In the genomic region with DNA sequence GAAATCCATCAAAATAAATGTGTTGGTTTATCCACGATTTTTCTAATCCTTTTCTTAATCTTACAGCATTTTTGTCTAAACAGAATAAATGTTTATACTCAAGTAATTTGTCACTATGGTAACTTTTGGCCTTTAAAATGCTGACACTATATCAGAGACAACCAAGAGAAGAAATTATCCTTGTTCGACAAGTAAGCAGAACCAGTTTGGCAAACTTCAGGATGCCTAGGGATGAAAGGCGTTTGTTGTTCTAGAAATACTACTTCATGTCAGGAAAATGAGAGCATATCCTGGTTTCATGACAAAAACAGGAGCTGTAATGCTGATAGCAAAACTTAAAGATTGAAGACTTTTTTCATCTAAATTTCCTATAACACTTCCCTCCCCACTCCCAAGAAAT, we compare ENCODE assay signal across 23 cellular contexts.
A peak's percentile ranks its signal among the peaks of the same experiment; 100 is the strongest.
DNase-seq lines count a peak whose midpoint lies in the region; ATAC-seq and TF ChIP-seq lines count a peak whose summit lies in the region.
"Had no signal": no experiment of that assay in that cellular context is flagged by ENCODE, and none has a peak within 500 bp of the region (broad histone marks: within the 10 kb centered on the region; RNA-seq: fewer than 3 reads in every experiment).

No MANE protein-coding gene starts in this region.

- TF ChIP-seq EP300 in suprapubic skin (IDR thresholded peaks at IDR 0.05), result no peak

- H3K27ac ChIP-seq in suprapubic skin, result peak overlapping the region; percentile 47
- H3K27ac ChIP-seq: A549, brain microvascular endothelial cell, WERI-Rb-1 had no signal

- WGBS in suprapubic skin, result 27% methylated on average over 3 of the region's 3 CpGs

- no peaks in the 10 kb centered on the region for H3K9me3 ChIP-seq in suprapubic skin
- H3K9me3 ChIP-seq: A549 had no signal

- TF ChIP-seq CTCF in suprapubic skin (IDR thresholded peaks at IDR 0.05), result no peak

- ATAC-seq in esophagus mucosa (peak; percentile 78), HG03175 (IDR thresholded peaks at IDR 0.05; ENCODE audit: unreplicated experiment) (no peak), HG02642 (IDR thresholded peaks at IDR 0.05; ENCODE audit: poor library complexity, unreplicated experiment) (no peak)
- ATAC-seq: A549; activated CD8-positive, alpha-beta memory T cell treated with anti-CD3 and anti-CD28 coated beads, Interleukin-2, amount 10 ng/mL, durations not matched to agents 7 days and 5 days; activated T-cell treated with anti-CD3 and anti-CD28 coated beads, Interleukin-2, amount 50 U/mL, for 72 hours; effector memory CD8-positive, alpha-beta T cell had no signal

- H3K4me1 ChIP-seq in suprapubic skin, result peaks cover 15% of the 10 kb centered on the region
- H3K4me1 ChIP-seq: A549 had no signal

- no peaks in the 10 kb centered on the region for H3K36me3 ChIP-seq in suprapubic skin
- H3K36me3 ChIP-seq: brain microvascular endothelial cell, WERI-Rb-1 had no signal

- peak; percentile 58 for DNase-seq in SIG-M5 treated with dmso at 0.1 percent for 504 hours (lab: John Stamatoyannopoulos, UW; ENCODE audit: unreplicated experiment)
- no peak for DNase-seq in SIG-M5 (lab: John Stamatoyannopoulos, UW)
- DNase-seq in NCI-H774 (lab: John Stamatoyannopoulos, UW), result peak; percentile 58
- DNase-seq in suprapubic skin (ENCODE audit: low spot score in 2 of 2), result no peak
- DNase-seq in activated CD4-positive, alpha-beta T cell treated with anti-CD3 and anti-CD28 coated beads for 48 hours, result no peak
- DNase-seq: activated CD4-positive, alpha-beta T cell treated with anti-CD3 and anti-CD28 coated beads, Interleukin-2, amount 10 ng/mL, durations not matched to agents 7 days and 5 days; activated CD8-positive, alpha-beta memory T cell treated with anti-CD3 and anti-CD28 coated beads, Interleukin-2, amount 10 ng/mL, durations not matched to agents 7 days and 5 days; activated naive CD4-positive, alpha-beta T cell treated with Interleukin-2 at 50 U/mL for 16 hours; activated T-cell treated with anti-CD3 and anti-CD28 coated beads, Interleukin-2, amount 50 U/mL, for 72 hours; brain microvascular endothelial cell; CD8-positive, alpha-beta memory T cell; DND-41; effector memory CD8-positive, alpha-beta T cell; GOT3; kidney glomerular epithelial cell; NCI-H226; NK-92 treated with Interleukin-12 subunit alpha and Interleukin-12 subunit beta, amount 100 ng/mL, for 24 hours; stimulated activated CD4-positive, alpha-beta T cell treated with anti-CD3 and anti-CD28 coated beads, Interleukin-1b, Interleukin-23, amount 100 ng/mL, for 48 hours; WERI-Rb-1 had no signal

- H3K27me3 ChIP-seq in suprapubic skin, result no peaks in the 10 kb centered on the region
- H3K27me3 ChIP-seq: brain microvascular endothelial cell had no signal

- TF ChIP-seq POLR2A in suprapubic skin (IDR thresholded peaks at IDR 0.05), result no peak

- H3K4me3 ChIP-seq in suprapubic skin, result no peak overlapping the region
- H3K4me3 ChIP-seq: A549 had no signal

Comparison
In these comparisons a context has a peak if more than half of its experiments do, and no peak if none do; other contexts are left out.
1. DNase-seq: peak in SIG-M5 treated with dmso at 0.1 percent for 504 hours (single experiment) and NCI-H774 (single experiment); none in SIG-M5 (single experiment), suprapubic skin (0 of 2) and activated CD4-positive, alpha-beta T cell treated with anti-CD3 and anti-CD28 coated beads for 48 hours (single experiment).